11 cellular contexts compared by ENCODE assay signal in the genomic region with DNA sequence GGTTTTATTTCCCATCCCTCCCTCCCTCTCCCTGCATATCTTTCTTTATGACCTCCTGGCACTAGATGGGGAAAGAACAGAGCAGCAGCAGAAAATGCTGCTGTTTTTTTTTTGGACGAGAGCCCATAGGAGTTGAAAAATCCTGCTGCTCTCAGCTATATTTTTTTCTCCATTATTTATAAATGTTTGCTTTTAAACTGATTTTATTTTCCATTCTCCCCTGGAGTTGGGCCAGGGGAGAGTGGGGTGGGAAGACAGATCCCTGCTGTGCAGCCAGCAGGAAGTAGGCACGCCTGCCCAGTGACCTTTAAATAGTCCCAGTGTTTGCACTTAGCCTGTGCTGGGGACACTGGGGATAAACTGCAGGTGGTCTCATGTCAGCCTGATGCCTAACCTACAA. TPM values are rescaled to one million over a fixed set of nuclear protein-coding genes. Genes with fewer than 3 reads are reported as not detected.
DNase-seq lines count a peak whose midpoint lies in the region; ATAC-seq and TF ChIP-seq lines count a peak whose summit lies in the region.
"Had no signal": no experiment of that assay in that cellular context is flagged by ENCODE, and none has a peak within 500 bp of the region (broad histone marks: within the 10 kb centered on the region; RNA-seq: fewer than 3 reads in every experiment).

No MANE protein-coding gene starts in this region.

- H3K27me3 ChIP-seq in adrenal gland: no peaks in the 10 kb centered on the region

- in situ Hi-C loops in GM13976 (cut with MboI; ENCODE audit: low sequenced_read_pairs, unreplicated experiment): no loop called here

- peak overlapping the region in 3 of 5 donors; percentile 24 to 82 (median 55) for H3K27ac ChIP-seq in adrenal gland

- TF ChIP-seq CTCF in adrenal gland (IDR thresholded peaks at IDR 0.05) (no peak), GM13976 (IDR thresholded peaks at IDR 0.05; ENCODE audit: borderline replicate concordance, control extremely low read depth, extremely low read depth, insufficient read depth, missing control alignments) (no peak)

- peak; percentile 86 for ATAC-seq in left ventricle myocardium superior

- H3K36me3 ChIP-seq in adrenal gland (replicated peaks in 1 of 2): peaks cover 0 to 8% of the 10 kb centered on the region in 2 donors

- no peak overlapping the region for H3K4me3 ChIP-seq in adrenal gland
- H3K4me3 ChIP-seq: skin epidermis had no signal

- TF ChIP-seq POLR2A in adrenal gland (IDR thresholded peaks at IDR 0.05): no peak

- peaks cover 3 to 13% of the 10 kb centered on the region in 2 donors for H3K4me1 ChIP-seq in adrenal gland (replicated peaks in 1 of 2)

- intact Hi-C loops in adrenal gland (cut with DNase I) (no loop called here), left ventricle myocardium superior (cut with micrococcal nuclease) (no loop called here)

- DNase-seq in EH (ENCODE audit: low read depth) (peak; percentile 37), adrenal gland (peak in 5 of 7 donors; percentile 16 to 66 (median 34)), left ventricle myocardium superior (peak; percentile 35), pons (ENCODE audit: low spot score) (peak; percentile 26), HK-2 (ENCODE audit: unreplicated experiment) (no peak), T-helper 9 cell (no peak), GM13976 (ENCODE audit: low spot score) (no peak)
- DNase-seq in activated effector memory CD4-positive, alpha-beta T cell treated with anti-CD3 and anti-CD28 coated beads, Interleukin-2, amount 50 U/mL, for 16 hours: no peak
- DNase-seq: CD4-positive, CD25-positive, alpha-beta regulatory T cell; MM.1S had no signal

- WGBS in adrenal gland, 4 donors: 47 to 60% (median 57%) methylated on average over 2 of the region's 2 CpGs

- H3K9me3 ChIP-seq in adrenal gland (replicated peaks in 1 of 3): no peaks in the 10 kb centered on the region

RNA-seq across cellular contexts. Expression of gene SFT2D2, which starts 17.4 kb away (rescaled TPM):
- 10 to 100 TPM; 31.2 to 69.9 (median 47.0) TPM for total RNA-seq in adrenal gland
- polyA plus RNA-seq in adrenal gland: 1 to 10 TPM; 3.5 to 9.4 (median 4.1) TPM
- 13.4 TPM for total RNA-seq in left ventricle myocardium superior

RNA-seq across cellular contexts. Expression of gene TBX19, which starts 37.5 kb away (rescaled TPM):
- total RNA-seq in adrenal gland (1 to 10 TPM in 3 of 8 donors, under 1 TPM in 4, not detected in 1; 0.35 to 1.7 (median 0.79) TPM), left ventricle myocardium superior (0.55 TPM)
- polyA plus RNA-seq in adrenal gland: 1 to 10 TPM in 2 of 3 donors, under 1 TPM in 1; 0.70 to 2.2 (median 1.2) TPM

Comparison
In these comparisons a context has a peak if more than half of its experiments do, and no peak if none do; other contexts are left out.
1. DNase-seq: peak in EH (single experiment), adrenal gland (5 of 7), left ventricle myocardium superior (single experiment) and pons (single experiment); none in HK-2 (single experiment), T-helper 9 cell (single experiment), activated effector memory CD4-positive, alpha-beta T cell treated with anti-CD3 and anti-CD28 coated beads, Interleukin-2, amount 50 U/mL, for 16 hours (single experiment) and GM13976 (single experiment).